ENCODE assay signal across 26 cellular contexts in the genomic region with DNA sequence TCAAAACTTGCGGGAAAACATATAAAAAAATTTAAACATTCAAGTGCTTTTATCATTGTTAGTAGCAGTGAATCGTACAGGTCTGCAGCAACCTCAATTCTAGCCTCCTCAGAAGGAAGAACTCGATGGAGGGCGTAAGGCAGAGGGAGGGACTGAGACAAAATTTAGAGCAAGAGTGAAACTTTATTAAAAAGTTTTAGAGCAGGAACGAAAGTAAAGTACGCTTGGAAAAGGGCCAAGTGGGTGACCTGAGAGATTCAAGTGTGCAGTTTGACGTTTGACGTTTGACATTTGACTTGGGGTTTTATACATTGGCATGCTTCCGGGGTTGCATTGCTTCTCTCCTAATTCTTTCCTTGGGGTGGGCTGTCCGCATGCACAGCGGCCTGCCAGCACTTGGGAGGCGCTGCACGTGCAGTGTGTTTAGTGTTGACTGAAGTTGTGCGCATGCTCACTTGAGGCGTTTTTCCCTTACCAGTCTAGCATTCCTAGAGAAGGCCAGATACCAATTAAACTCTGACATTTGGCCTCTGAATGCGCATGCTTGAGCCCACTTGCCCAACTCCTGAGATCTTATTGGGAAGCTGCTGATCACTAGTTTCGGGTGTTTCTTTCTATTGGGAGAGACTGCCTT.
"Had no signal": no experiment of that assay in that cellular context is flagged by ENCODE, and none has a peak within 500 bp of the region (broad histone marks: within the 10 kb centered on the region; RNA-seq: fewer than 3 reads in every experiment).

No MANE protein-coding gene starts in this region.

- FAIRE-seq: keratinocyte, urothelium cell line had no signal

- H3K27me3 ChIP-seq: dorsolateral prefrontal cortex, gastrocnemius medialis, sigmoid colon, stomach, tibial nerve, upper lobe of left lung had no signal

- H3K4me1 ChIP-seq: gastrocnemius medialis, lower lobe of right lung, psoas muscle, stomach, tibial nerve, upper lobe of left lung had no signal

- H3K9me3 ChIP-seq: gastrocnemius medialis, lower lobe of right lung, sigmoid colon, stomach, thoracic aorta, tibial nerve had no signal

- H3K27ac ChIP-seq: dorsolateral prefrontal cortex, epithelial cell of prostate, gastrocnemius medialis, lower lobe of right lung, psoas muscle, sigmoid colon, stomach, thoracic aorta, tibial nerve, upper lobe of left lung had no signal

- ATAC-seq: esophagus mucosa; gastrocnemius medialis; left ventricle myocardium superior; lower lobe of right lung; naive thymus-derived CD8-positive, alpha-beta T cell; psoas muscle; right cardiac atrium; stimulated activated effector memory CD8-positive, alpha-beta T cell treated with anti-CD3 and anti-CD28 coated beads, Interleukin-12 subunit alpha, Interleukin-12 subunit beta, amount 100 ng/mL, for 72 hours had no signal

- H3K36me3 ChIP-seq: gastrocnemius medialis, lower lobe of right lung, sigmoid colon, stomach, thoracic aorta, tibial nerve, upper lobe of left lung had no signal

- DNase-seq: dorsolateral prefrontal cortex; effector CD4-positive, alpha-beta T cell; endodermal cell; foreskin fibroblast; gastrocnemius medialis; head of caudate nucleus; left ventricle myocardium superior; lower lobe of right lung; naive thymus-derived CD8-positive, alpha-beta T cell; nephron progenitor cell; nucleus accumbens; psoas muscle; right cardiac atrium; sigmoid colon; stimulated activated CD4-positive, alpha-beta T cell treated with anti-CD3 and anti-CD28 coated beads, Interleukin-2, amount 100 ng/mL, for 24 hours; stimulated activated CD4-positive, alpha-beta T cell treated with anti-CD3 and anti-CD28 coated beads, Interleukin-4, amount 100 ng/mL, for 24 hours; stimulated activated naive CD4-positive, alpha-beta T cell treated with Interleukin-2 at 50 U/mL for 16 hours; stomach had no signal

- H3K4me3 ChIP-seq: dorsolateral prefrontal cortex, gastrocnemius medialis, lower lobe of right lung, psoas muscle, sigmoid colon, stomach, thoracic aorta, tibial nerve, upper lobe of left lung had no signal
